In the genomic region with DNA sequence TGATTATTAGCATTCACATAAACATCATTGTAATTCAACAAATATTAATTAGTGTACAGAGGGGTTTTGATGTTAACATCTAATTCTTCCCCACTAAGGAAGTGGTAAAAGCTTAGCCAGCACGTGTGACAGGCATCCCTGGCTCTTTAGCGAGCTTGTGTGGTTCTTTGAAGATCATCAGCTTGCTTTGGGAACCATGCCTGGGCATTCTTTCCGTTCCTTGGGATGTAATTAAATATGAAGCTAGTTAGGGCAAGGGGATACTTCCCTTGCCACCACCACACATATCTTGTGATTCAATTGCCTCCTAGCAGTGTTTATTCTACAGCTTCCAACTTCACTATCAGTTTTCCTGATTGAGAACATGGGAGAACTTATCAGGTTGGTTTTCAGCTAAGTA, we compare ENCODE assay signal across 20 cellular contexts.
"Had no signal": no experiment of that assay in that cellular context is flagged by ENCODE, and none has a peak within 500 bp of the region (broad histone marks: within the 10 kb centered on the region; RNA-seq: fewer than 3 reads in every experiment).

No MANE protein-coding gene starts in this region.

- ATAC-seq: left cardiac atrium, lower lobe of right lung, psoas muscle, right lobe of liver had no signal

- H3K4me1 ChIP-seq: esophagus muscularis mucosa, left ventricle myocardium inferior, lower lobe of right lung, psoas muscle, right lobe of liver had no signal

- H3K36me3 ChIP-seq: esophagus muscularis mucosa, left ventricle myocardium inferior, lower lobe of right lung, right lobe of liver had no signal

- DNase-seq: cortex of kidney; effector memory CD4-positive, alpha-beta T cell; foreskin melanocyte; head of caudate nucleus; kidney; left cardiac atrium; left ventricle myocardium inferior; lower lobe of right lung; midbrain; naive B cell; occipital lobe; psoas muscle; retina; right lobe of liver; stimulated activated CD4-positive, alpha-beta T cell treated with anti-CD3 and anti-CD28 coated beads, Interleukin-2, amount 100 ng/mL, for 24 hours; stimulated activated naive CD4-positive, alpha-beta T cell had no signal

- H3K9me3 ChIP-seq: esophagus muscularis mucosa, lower lobe of right lung, psoas muscle, right lobe of liver had no signal

- H3K27me3 ChIP-seq: esophagus muscularis mucosa, hepatocyte, right lobe of liver had no signal

- H3K4me3 ChIP-seq: esophagus muscularis mucosa, hepatocyte, left ventricle myocardium inferior, lower lobe of right lung, psoas muscle, right lobe of liver, skin epidermis had no signal

- H3K27ac ChIP-seq: epithelial cell of prostate, esophagus muscularis mucosa, hepatocyte, left ventricle myocardium inferior, lower lobe of right lung, psoas muscle, right lobe of liver, skin epidermis had no signal
